In the genomic region with DNA sequence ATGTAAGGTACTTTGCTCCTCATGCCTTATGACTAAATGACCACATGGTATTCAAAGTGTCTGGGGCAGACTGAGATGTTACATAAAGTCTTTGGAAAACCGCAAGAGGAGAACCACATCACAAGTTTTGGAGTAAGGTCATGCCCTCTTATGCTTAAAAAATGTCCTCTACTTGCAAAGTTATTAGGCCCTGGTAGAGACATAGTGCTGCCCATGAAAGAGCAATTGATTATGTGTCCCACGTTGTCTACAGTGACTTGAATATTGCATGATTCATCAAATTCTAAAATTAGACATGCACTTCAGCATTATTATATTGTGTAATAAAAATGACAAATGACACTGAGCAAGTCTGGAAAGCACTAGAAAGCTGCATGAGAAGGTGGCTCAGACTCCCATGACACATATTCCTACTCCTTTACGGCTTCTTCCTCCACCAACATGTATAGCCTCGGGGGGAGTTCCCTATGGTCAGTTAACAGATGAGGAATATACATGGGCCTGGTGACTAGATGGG, we compare ENCODE assay signal across 1 cellular context.
TF ChIP-seq lines count a peak whose summit lies in the region.

No MANE protein-coding gene starts in this region.

TF ChIP-seq in HCT116, 20 proteins besides CTCF, POLR2A, EP300 and RAD21 (continued from another document):
- TF ChIP-seq ZBTB33 (IDR thresholded peaks at IDR 0.05; ENCODE audit: extremely low read depth, insufficient replicate concordance, low read length), result no peak
- peak; percentile 63 for TF ChIP-seq TCF7L2 (IDR thresholded peaks at IDR 0.05; ENCODE audit: borderline replicate concordance, extremely low read depth, insufficient read depth, insufficient read length)
